ENCODE assay signal across 1 cellular context in the genomic region with DNA sequence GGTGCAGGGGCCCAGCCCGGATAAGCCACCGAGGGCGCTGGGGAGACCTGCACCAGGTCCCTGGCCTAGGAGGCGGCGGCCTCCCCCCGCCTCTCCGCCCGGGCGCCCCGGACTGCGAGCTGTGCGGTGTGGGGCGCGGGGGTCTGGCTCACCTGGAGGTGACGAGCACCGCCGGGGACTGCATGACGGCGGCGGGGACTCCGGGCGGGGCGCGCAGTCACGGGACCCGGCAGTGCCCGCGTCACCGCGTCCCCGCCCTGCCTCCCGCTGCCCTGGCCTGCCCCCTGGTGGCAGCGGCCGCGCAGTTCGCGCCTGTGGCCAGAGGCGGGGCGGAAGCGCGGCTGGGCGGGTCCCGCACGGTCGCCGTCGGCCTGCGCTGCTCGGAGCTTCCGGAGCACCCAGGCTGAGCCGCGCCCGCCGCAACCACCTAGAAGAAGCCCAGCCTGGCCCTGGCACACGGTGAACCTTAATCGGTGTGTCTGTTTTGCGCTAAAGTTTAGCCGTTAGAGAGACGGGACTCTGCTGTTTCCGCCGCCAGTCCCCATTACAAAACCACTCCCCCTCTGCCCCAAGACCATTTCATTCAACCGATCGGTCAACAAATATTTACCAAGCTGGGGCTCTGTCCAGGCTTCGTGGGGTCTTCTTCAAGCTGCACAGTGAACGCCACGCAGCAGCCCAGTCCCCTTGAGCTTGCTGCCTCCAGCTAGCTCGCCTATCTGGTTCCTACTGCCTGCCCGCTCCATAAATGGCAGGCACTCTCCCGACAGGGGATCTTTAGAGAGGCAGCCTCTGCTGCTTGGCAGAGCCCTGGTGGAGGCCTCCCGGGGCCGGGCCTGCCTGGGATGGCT.
TF ChIP-seq lines count a peak whose summit lies in the region.

A gene with protein sequence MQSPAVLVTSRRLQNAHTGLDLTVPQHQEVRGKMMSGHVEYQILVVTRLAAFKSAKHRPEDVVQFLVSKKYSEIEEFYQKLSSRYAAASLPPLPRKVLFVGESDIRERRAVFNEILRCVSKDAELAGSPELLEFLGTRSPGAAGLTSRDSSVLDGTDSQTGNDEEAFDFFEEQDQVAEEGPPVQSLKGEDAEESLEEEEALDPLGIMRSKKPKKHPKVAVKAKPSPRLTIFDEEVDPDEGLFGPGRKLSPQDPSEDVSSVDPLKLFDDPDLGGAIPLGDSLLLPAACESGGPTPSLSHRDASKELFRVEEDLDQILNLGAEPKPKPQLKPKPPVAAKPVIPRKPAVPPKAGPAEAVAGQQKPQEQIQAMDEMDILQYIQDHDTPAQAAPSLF (minus strand): TSS at position 219 of the 851 bp plus-strand sequence. CDS start 35 bp downstream, at position 184.

TF ChIP-seq in A549, 52 proteins besides CTCF, POLR2A, EP300 and RAD21 (continued from another document):
- TF ChIP-seq, protein P1, sequence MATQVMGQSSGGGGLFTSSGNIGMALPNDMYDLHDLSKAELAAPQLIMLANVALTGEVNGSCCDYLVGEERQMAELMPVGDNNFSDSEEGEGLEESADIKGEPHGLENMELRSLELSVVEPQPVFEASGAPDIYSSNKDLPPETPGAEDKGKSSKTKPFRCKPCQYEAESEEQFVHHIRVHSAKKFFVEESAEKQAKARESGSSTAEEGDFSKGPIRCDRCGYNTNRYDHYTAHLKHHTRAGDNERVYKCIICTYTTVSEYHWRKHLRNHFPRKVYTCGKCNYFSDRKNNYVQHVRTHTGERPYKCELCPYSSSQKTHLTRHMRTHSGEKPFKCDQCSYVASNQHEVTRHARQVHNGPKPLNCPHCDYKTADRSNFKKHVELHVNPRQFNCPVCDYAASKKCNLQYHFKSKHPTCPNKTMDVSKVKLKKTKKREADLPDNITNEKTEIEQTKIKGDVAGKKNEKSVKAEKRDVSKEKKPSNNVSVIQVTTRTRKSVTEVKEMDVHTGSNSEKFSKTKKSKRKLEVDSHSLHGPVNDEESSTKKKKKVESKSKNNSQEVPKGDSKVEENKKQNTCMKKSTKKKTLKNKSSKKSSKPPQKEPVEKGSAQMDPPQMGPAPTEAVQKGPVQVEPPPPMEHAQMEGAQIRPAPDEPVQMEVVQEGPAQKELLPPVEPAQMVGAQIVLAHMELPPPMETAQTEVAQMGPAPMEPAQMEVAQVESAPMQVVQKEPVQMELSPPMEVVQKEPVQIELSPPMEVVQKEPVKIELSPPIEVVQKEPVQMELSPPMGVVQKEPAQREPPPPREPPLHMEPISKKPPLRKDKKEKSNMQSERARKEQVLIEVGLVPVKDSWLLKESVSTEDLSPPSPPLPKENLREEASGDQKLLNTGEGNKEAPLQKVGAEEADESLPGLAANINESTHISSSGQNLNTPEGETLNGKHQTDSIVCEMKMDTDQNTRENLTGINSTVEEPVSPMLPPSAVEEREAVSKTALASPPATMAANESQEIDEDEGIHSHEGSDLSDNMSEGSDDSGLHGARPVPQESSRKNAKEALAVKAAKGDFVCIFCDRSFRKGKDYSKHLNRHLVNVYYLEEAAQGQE (IDR thresholded peaks at IDR 0.05) = no peak; the same call in 1 of the 2 replicates
